17 cellular contexts compared by ENCODE assay signal in genomic region chr9:27387722-27388121, GRCh38.
"Had no signal": no experiment of that assay in that cellular context is flagged by ENCODE, and none has a peak within 500 bp of the region (broad histone marks: within the 10 kb centered on the region; RNA-seq: fewer than 3 reads in every experiment).

No MANE protein-coding gene starts in this region.

- H3K27ac Mint-ChIP-seq: activated CD4-positive, alpha-beta T cell treated with anti-CD3 and anti-CD28 coated beads, Interleukin-2, amount 10 ng/mL, durations not matched to agents 7 days and 5 days; activated CD8-positive, alpha-beta T cell treated with anti-CD3 and anti-CD28 coated beads, Interleukin-2, amount 10 ng/mL, durations not matched to agents 7 days and 5 days; activated naive CD4-positive, alpha-beta T cell treated with anti-CD3 and anti-CD28 coated beads for 36 hours; stimulated activated naive CD8-positive, alpha-beta T cell treated with anti-CD3 and anti-CD28 coated beads, Interleukin-15, amount 100 ng/mL, for 72 hours had no signal

- H3K4me3 ChIP-seq: body of pancreas, colonic mucosa, left lung had no signal

- H3K4me1 ChIP-seq: colonic mucosa had no signal

- H3K36me3 ChIP-seq: colonic mucosa, left lung had no signal

- H3K4me3 Mint-ChIP-seq: activated CD4-positive, alpha-beta T cell treated with anti-CD3 and anti-CD28 coated beads, Interleukin-2, amount 10 ng/mL, durations not matched to agents 7 days and 5 days; activated CD8-positive, alpha-beta T cell treated with anti-CD3 and anti-CD28 coated beads, Interleukin-2, amount 10 ng/mL, durations not matched to agents 7 days and 5 days; activated naive CD4-positive, alpha-beta T cell treated with anti-CD3 and anti-CD28 coated beads for 36 hours; activated T-cell treated with anti-CD3 and anti-CD28 coated beads, Interleukin-2, amount 50 U/mL, for 4 hours; neural crest cell; stimulated activated naive CD8-positive, alpha-beta T cell treated with anti-CD3 and anti-CD28 coated beads, Interleukin-15, amount 100 ng/mL, for 72 hours had no signal

- ATAC-seq: activated CD8-positive, alpha-beta T cell treated with anti-CD3 and anti-CD28 coated beads, Interleukin-2, amount 10 ng/mL, durations not matched to agents 7 days and 5 days; activated T-cell treated with anti-CD3 and anti-CD28 coated beads, Interleukin-2, amount 50 U/mL, for 4 hours; body of pancreas; left lung; stimulated activated naive CD8-positive, alpha-beta T cell treated with anti-CD3 and anti-CD28 coated beads, Interleukin-15, amount 100 ng/mL, for 72 hours had no signal

- H3K9me3 Mint-ChIP-seq: activated CD4-positive, alpha-beta T cell treated with anti-CD3 and anti-CD28 coated beads, Interleukin-2, amount 10 ng/mL, durations not matched to agents 7 days and 5 days; activated naive CD4-positive, alpha-beta T cell treated with anti-CD3 and anti-CD28 coated beads for 36 hours; activated T-cell treated with anti-CD3 and anti-CD28 coated beads, Interleukin-2, amount 50 U/mL, for 4 hours; neural crest cell; stimulated activated naive CD8-positive, alpha-beta T cell treated with anti-CD3 and anti-CD28 coated beads, Interleukin-15, amount 100 ng/mL, for 72 hours had no signal

- DNase-seq: activated CD4-positive, alpha-beta T cell treated with anti-CD3 and anti-CD28 coated beads, Interleukin-2, amount 10 ng/mL, durations not matched to agents 7 days and 5 days; activated CD4-positive, CD25-positive, alpha-beta regulatory T cell; activated CD8-positive, alpha-beta T cell treated with anti-CD3 and anti-CD28 coated beads, Interleukin-2, amount 10 ng/mL, durations not matched to agents 7 days and 5 days; activated naive CD4-positive, alpha-beta T cell treated with anti-CD3 and anti-CD28 coated beads for 36 hours; activated T-cell treated with anti-CD3 and anti-CD28 coated beads, Interleukin-2, amount 50 U/mL, for 4 hours; body of pancreas; central memory CD4-positive, alpha-beta T cell; colonic mucosa; kidney; left lung; mammary epithelial cell; stimulated activated CD4-positive, alpha-beta T cell treated with anti-CD3 and anti-CD28 coated beads, Interleukin-2, amount 100 ng/mL, for 48 hours; stimulated activated naive CD8-positive, alpha-beta T cell treated with anti-CD3 and anti-CD28 coated beads, Interleukin-15, amount 100 ng/mL, for 72 hours; T-helper 9 cell had no signal

- H3K9me3 ChIP-seq: body of pancreas, colonic mucosa, left lung had no signal

- FAIRE-seq: endometrium, frontal cortex, kidney had no signal

- H3K4me1 Mint-ChIP-seq: activated CD4-positive, alpha-beta T cell treated with anti-CD3 and anti-CD28 coated beads, Interleukin-2, amount 10 ng/mL, durations not matched to agents 7 days and 5 days; stimulated activated naive CD8-positive, alpha-beta T cell treated with anti-CD3 and anti-CD28 coated beads, Interleukin-15, amount 100 ng/mL, for 72 hours had no signal

- H3K27me3 ChIP-seq: body of pancreas, colonic mucosa, left lung had no signal

- H3K27ac ChIP-seq: colonic mucosa, left lung had no signal
